In the genomic region with DNA sequence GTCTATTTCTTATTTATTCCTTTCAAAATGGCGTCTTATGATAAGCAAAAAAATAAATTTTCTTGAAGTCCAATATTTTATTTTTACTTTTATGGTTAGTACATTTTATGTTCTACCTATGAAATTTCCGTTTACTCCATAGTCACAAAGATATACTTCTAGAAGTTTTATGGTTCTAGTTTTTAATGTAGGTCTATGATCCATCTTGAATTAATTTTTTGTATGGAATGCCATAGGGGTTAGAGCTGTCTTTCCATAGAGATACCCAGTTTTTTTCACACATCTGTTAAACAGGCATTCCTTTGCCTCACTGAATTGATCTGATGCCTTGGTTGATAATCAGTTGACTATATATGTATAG, we compare ENCODE assay signal across 1 cellular context.
A peak's percentile ranks its signal among the peaks of the same experiment; 100 is the strongest.
TF ChIP-seq lines count a peak whose summit lies in the region.

No MANE protein-coding gene starts in this region.

TF ChIP-seq in K562, 482 proteins besides CTCF, POLR2A, EP300 and RAD21 (continued from another document and continues in another):
- TF ChIP-seq, protein P1, sequence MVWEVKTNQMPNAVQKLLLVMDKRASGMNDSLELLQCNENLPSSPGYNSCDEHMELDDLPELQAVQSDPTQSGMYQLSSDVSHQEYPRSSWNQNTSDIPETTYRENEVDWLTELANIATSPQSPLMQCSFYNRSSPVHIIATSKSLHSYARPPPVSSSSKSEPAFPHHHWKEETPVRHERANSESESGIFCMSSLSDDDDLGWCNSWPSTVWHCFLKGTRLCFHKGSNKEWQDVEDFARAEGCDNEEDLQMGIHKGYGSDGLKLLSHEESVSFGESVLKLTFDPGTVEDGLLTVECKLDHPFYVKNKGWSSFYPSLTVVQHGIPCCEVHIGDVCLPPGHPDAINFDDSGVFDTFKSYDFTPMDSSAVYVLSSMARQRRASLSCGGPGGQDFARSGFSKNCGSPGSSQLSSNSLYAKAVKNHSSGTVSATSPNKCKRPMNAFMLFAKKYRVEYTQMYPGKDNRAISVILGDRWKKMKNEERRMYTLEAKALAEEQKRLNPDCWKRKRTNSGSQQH (CRISPR knock-in tag; IDR thresholded peaks at IDR 0.05) = no peak
- TF ChIP-seq TBP (optimal IDR thresholded peaks at IDR 0.05; ENCODE audit: low read depth, low read length) (no peak), L3MBTL2 (IDR thresholded peaks at IDR 0.05) (peak; percentile 27; the same call in 1 of the 2 replicates), TRIM24 (IDR thresholded peaks at IDR 0.05) (peak in 1 of 2 experiments; percentile 2; a peak in 1 of 4 replicates), NFE2L1 (tag; IDR thresholded peaks at IDR 0.05; ENCODE audit: borderline replicate concordance, low read depth) (no peak), ATF7 (IDR thresholded peaks at IDR 0.05) (0 out of 2 replicates have a peak, but pooled peaks have one; percentile 7)
- TF ChIP-seq, protein P2, sequence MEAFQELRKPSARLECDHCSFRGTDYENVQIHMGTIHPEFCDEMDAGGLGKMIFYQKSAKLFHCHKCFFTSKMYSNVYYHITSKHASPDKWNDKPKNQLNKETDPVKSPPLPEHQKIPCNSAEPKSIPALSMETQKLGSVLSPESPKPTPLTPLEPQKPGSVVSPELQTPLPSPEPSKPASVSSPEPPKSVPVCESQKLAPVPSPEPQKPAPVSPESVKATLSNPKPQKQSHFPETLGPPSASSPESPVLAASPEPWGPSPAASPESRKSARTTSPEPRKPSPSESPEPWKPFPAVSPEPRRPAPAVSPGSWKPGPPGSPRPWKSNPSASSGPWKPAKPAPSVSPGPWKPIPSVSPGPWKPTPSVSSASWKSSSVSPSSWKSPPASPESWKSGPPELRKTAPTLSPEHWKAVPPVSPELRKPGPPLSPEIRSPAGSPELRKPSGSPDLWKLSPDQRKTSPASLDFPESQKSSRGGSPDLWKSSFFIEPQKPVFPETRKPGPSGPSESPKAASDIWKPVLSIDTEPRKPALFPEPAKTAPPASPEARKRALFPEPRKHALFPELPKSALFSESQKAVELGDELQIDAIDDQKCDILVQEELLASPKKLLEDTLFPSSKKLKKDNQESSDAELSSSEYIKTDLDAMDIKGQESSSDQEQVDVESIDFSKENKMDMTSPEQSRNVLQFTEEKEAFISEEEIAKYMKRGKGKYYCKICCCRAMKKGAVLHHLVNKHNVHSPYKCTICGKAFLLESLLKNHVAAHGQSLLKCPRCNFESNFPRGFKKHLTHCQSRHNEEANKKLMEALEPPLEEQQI (IDR thresholded peaks at IDR 0.05) = 0 out of 2 replicates have a peak, but pooled peaks have one; percentile 20
- TF ChIP-seq, protein P3, sequence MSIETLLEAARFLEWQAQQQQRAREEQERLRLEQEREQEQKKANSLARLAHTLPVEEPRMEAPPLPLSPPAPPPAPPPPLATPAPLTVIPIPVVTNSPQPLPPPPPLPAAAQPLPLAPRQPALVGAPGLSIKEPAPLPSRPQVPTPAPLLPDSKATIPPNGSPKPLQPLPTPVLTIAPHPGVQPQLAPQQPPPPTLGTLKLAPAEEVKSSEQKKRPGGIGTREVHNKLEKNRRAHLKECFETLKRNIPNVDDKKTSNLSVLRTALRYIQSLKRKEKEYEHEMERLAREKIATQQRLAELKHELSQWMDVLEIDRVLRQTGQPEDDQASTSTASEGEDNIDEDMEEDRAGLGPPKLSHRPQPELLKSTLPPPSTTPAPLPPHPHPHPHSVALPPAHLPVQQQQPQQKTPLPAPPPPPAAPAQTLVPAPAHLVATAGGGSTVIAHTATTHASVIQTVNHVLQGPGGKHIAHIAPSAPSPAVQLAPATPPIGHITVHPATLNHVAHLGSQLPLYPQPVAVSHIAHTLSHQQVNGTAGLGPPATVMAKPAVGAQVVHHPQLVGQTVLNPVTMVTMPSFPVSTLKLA (conservative IDR thresholded peaks at IDR 0.05) = no peak
- TF ChIP-seq, protein P4, sequence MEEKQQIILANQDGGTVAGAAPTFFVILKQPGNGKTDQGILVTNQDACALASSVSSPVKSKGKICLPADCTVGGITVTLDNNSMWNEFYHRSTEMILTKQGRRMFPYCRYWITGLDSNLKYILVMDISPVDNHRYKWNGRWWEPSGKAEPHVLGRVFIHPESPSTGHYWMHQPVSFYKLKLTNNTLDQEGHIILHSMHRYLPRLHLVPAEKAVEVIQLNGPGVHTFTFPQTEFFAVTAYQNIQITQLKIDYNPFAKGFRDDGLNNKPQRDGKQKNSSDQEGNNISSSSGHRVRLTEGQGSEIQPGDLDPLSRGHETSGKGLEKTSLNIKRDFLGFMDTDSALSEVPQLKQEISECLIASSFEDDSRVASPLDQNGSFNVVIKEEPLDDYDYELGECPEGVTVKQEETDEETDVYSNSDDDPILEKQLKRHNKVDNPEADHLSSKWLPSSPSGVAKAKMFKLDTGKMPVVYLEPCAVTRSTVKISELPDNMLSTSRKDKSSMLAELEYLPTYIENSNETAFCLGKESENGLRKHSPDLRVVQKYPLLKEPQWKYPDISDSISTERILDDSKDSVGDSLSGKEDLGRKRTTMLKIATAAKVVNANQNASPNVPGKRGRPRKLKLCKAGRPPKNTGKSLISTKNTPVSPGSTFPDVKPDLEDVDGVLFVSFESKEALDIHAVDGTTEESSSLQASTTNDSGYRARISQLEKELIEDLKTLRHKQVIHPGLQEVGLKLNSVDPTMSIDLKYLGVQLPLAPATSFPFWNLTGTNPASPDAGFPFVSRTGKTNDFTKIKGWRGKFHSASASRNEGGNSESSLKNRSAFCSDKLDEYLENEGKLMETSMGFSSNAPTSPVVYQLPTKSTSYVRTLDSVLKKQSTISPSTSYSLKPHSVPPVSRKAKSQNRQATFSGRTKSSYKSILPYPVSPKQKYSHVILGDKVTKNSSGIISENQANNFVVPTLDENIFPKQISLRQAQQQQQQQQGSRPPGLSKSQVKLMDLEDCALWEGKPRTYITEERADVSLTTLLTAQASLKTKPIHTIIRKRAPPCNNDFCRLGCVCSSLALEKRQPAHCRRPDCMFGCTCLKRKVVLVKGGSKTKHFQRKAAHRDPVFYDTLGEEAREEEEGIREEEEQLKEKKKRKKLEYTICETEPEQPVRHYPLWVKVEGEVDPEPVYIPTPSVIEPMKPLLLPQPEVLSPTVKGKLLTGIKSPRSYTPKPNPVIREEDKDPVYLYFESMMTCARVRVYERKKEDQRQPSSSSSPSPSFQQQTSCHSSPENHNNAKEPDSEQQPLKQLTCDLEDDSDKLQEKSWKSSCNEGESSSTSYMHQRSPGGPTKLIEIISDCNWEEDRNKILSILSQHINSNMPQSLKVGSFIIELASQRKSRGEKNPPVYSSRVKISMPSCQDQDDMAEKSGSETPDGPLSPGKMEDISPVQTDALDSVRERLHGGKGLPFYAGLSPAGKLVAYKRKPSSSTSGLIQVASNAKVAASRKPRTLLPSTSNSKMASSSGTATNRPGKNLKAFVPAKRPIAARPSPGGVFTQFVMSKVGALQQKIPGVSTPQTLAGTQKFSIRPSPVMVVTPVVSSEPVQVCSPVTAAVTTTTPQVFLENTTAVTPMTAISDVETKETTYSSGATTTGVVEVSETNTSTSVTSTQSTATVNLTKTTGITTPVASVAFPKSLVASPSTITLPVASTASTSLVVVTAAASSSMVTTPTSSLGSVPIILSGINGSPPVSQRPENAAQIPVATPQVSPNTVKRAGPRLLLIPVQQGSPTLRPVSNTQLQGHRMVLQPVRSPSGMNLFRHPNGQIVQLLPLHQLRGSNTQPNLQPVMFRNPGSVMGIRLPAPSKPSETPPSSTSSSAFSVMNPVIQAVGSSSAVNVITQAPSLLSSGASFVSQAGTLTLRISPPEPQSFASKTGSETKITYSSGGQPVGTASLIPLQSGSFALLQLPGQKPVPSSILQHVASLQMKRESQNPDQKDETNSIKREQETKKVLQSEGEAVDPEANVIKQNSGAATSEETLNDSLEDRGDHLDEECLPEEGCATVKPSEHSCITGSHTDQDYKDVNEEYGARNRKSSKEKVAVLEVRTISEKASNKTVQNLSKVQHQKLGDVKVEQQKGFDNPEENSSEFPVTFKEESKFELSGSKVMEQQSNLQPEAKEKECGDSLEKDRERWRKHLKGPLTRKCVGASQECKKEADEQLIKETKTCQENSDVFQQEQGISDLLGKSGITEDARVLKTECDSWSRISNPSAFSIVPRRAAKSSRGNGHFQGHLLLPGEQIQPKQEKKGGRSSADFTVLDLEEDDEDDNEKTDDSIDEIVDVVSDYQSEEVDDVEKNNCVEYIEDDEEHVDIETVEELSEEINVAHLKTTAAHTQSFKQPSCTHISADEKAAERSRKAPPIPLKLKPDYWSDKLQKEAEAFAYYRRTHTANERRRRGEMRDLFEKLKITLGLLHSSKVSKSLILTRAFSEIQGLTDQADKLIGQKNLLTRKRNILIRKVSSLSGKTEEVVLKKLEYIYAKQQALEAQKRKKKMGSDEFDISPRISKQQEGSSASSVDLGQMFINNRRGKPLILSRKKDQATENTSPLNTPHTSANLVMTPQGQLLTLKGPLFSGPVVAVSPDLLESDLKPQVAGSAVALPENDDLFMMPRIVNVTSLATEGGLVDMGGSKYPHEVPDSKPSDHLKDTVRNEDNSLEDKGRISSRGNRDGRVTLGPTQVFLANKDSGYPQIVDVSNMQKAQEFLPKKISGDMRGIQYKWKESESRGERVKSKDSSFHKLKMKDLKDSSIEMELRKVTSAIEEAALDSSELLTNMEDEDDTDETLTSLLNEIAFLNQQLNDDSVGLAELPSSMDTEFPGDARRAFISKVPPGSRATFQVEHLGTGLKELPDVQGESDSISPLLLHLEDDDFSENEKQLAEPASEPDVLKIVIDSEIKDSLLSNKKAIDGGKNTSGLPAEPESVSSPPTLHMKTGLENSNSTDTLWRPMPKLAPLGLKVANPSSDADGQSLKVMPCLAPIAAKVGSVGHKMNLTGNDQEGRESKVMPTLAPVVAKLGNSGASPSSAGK (IDR thresholded peaks at IDR 0.05) = 0 out of 2 replicates have a peak, but pooled peaks have one; percentile 3
- TF ChIP-seq, protein P5, sequence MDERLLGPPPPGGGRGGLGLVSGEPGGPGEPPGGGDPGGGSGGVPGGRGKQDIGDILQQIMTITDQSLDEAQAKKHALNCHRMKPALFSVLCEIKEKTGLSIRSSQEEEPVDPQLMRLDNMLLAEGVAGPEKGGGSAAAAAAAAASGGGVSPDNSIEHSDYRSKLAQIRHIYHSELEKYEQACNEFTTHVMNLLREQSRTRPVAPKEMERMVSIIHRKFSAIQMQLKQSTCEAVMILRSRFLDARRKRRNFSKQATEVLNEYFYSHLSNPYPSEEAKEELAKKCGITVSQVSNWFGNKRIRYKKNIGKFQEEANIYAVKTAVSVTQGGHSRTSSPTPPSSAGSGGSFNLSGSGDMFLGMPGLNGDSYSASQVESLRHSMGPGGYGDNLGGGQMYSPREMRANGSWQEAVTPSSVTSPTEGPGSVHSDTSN (CRISPR knock-in tag; IDR thresholded peaks at IDR 0.05; ENCODE audit: low read depth) = no peak
- TF ChIP-seq, protein P5 (tag; conservative IDR thresholded peaks at IDR 0.05; ENCODE audit: low read depth) = peak; percentile 19; the same call in 1 of the 2 replicates
- TF ChIP-seq, protein P6, sequence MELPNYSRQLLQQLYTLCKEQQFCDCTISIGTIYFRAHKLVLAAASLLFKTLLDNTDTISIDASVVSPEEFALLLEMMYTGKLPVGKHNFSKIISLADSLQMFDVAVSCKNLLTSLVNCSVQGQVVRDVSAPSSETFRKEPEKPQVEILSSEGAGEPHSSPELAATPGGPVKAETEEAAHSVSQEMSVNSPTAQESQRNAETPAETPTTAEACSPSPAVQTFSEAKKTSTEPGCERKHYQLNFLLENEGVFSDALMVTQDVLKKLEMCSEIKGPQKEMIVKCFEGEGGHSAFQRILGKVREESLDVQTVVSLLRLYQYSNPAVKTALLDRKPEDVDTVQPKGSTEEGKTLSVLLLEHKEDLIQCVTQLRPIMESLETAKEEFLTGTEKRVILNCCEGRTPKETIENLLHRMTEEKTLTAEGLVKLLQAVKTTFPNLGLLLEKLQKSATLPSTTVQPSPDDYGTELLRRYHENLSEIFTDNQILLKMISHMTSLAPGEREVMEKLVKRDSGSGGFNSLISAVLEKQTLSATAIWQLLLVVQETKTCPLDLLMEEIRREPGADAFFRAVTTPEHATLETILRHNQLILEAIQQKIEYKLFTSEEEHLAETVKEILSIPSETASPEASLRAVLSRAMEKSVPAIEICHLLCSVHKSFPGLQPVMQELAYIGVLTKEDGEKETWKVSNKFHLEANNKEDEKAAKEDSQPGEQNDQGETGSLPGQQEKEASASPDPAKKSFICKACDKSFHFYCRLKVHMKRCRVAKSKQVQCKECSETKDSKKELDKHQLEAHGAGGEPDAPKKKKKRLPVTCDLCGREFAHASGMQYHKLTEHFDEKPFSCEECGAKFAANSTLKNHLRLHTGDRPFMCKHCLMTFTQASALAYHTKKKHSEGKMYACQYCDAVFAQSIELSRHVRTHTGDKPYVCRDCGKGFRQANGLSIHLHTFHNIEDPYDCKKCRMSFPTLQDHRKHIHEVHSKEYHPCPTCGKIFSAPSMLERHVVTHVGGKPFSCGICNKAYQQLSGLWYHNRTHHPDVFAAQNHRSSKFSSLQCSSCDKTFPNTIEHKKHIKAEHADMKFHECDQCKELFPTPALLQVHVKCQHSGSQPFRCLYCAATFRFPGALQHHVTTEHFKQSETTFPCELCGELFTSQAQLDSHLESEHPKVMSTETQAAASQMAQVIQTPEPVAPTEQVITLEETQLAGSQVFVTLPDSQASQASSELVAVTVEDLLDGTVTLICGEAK (IDR thresholded peaks at IDR 0.05) = peak; percentile 34; the same call in 1 of the 2 replicates
- TF ChIP-seq, protein P6 (CRISPR knock-in tag; IDR thresholded peaks at IDR 0.05) = no peak
